8 cellular contexts compared by ENCODE assay signal in the genomic region with DNA sequence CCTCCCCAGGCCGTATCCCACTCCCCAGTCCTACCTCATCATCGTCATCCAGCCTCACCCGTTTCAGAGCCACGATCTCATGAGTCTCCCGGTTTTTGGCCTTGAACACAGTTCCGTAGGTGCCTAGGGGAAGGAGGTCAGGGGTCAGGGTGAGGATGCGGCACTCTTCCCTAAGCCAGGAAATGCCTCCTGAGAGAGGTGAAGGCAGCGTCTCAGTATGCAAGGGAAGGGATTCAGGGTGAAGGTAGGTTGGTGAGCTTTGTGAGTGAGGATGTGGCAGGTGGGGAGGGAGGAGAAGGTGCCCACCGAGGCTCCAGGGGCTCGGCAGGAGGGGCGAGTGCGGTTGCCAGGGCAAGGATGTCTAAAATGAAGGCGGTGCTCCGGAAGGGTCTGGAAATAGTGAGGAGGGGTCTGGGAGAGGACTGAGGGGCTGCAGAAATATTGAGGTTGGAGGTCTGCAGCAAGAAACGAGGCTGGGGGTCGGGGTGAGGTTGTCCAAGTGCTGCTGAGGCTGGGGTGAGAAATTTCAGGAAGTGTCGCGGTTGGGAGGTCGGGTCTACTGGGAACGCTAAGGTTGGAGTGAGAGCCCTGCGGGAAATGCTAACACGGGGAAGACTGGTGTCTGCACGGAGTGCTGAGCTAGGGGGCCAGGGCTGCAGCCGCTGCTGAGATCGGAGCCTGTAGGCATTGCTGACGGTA. TPM values are rescaled to one million over a fixed set of nuclear protein-coding genes. Genes with fewer than 3 reads are reported as not detected.
DNase-seq lines count a peak whose midpoint lies in the region; ATAC-seq and TF ChIP-seq lines count a peak whose summit lies in the region.

No MANE protein-coding gene starts in this region.

- no peaks in the 10 kb centered on the region for H4K20me1 ChIP-seq in SU-DHL-6 (ENCODE audit: low read depth, low read length)

- TF ChIP-seq POLR2A in heart left ventricle (IDR thresholded peaks at IDR 0.05) = no peak

- H2AFZ ChIP-seq in SU-DHL-6 (ENCODE audit: low read depth, low read length, severe bottlenecking) = peak overlapping the region; percentile 81

- H3K36me3 ChIP-seq in SU-DHL-6 (ENCODE audit: low read length) (no peaks in the 10 kb centered on the region), heart left ventricle (peaks cover 0 to 6% (median 0%) of the 10 kb centered on the region in 9 donors), skeletal muscle tissue (ENCODE audit: control insufficient read depth in 3 of 3, insufficient read depth in 3 of 3, low read length in 3 of 3) (peaks cover 0 to 6% (median 4%) of the 10 kb centered on the region in 3 donors)

- no peaks in the 10 kb centered on the region for H3K27me3 Mint-ChIP-seq in stimulated activated naive CD8-positive, alpha-beta T cell treated with anti-CD3 and anti-CD28 coated beads, Interleukin-15, Interleukin-2, amounts not matched to agents 100 ng/mL and 50 ng/mL, for 24 hours

- ATAC-seq in stimulated activated naive CD8-positive, alpha-beta T cell treated with anti-CD3 and anti-CD28 coated beads, Interleukin-15, Interleukin-2, amounts not matched to agents 100 U/mL and 50 U/mL, for 24 hours = no peak
- peak; percentile 17 for ATAC-seq in HG03060 (IDR thresholded peaks at IDR 0.05; ENCODE audit: low read depth, unreplicated experiment)
- ATAC-seq in heart left ventricle = peak in 2 of 4 donors; percentile 0

- H3K36me3 Mint-ChIP-seq in stimulated activated naive CD8-positive, alpha-beta T cell treated with anti-CD3 and anti-CD28 coated beads, Interleukin-15, Interleukin-2, amounts not matched to agents 100 ng/mL and 50 ng/mL, for 24 hours (ENCODE audit: low read depth) = no peaks in the 10 kb centered on the region

- 8 to 12% (median 9%) methylated on average over 26 of the region's 26 CpGs for WGBS in heart left ventricle, 4 donors

- H3K4me2 ChIP-seq in SU-DHL-6 (ENCODE audit: low read depth, low read length, poor library complexity, severe bottlenecking) = peak overlapping the region; percentile 79

- H3K4me1 ChIP-seq in heart left ventricle (peaks cover 7 to 55% (median 39%) of the 10 kb centered on the region in 12 donors), skeletal muscle tissue (ENCODE audit: control insufficient read depth in 3 of 3, insufficient read depth in 3 of 3, low read length in 3 of 3) (peaks cover 38 to 45% (median 44%) of the 10 kb centered on the region in 3 donors)

- H3K4me3 ChIP-seq in SU-DHL-6 (ENCODE audit: insufficient read depth, low read length, poor library complexity, severe bottlenecking) (peak overlapping the region; percentile 69), heart left ventricle (peak overlapping the region; percentile 43 to 100 (median 88)), skeletal muscle tissue (ENCODE audit: low read length in 3 of 3) (peak overlapping the region; percentile 90 to 95 (median 94))

- intact Hi-C loops in heart left ventricle (cut with DNase I) = loop anchor here in 1 of 10 donors (2.0 to 10.0 kb wide), 3 partner anchors 22 to 1345 kb away; partner anchors contain the start of gene ABCF2

- H3K9me2 ChIP-seq in SU-DHL-6 (replicated peaks; ENCODE audit: insufficient read depth, low read length) = no peaks in the 10 kb centered on the region

- peak overlapping the region; percentile 16 for H3K27ac Mint-ChIP-seq in stimulated activated naive CD8-positive, alpha-beta T cell treated with anti-CD3 and anti-CD28 coated beads, Interleukin-15, Interleukin-2, amounts not matched to agents 100 ng/mL and 50 ng/mL, for 24 hours

- H3K27me3 ChIP-seq in SU-DHL-6 (ENCODE audit: low read length) (no peaks in the 10 kb centered on the region), heart left ventricle (no peaks in the 10 kb centered on the region), skeletal muscle tissue (ENCODE audit: control insufficient read depth in 3 of 3, insufficient read depth in 3 of 3, low read length in 3 of 3) (no peaks in the 10 kb centered on the region)

- peak overlapping the region; percentile 93 for H3K4me3 Mint-ChIP-seq in stimulated activated naive CD8-positive, alpha-beta T cell treated with anti-CD3 and anti-CD28 coated beads, Interleukin-15, Interleukin-2, amounts not matched to agents 100 ng/mL and 50 ng/mL, for 24 hours

- peak overlapping the region; percentile 77 for H3K9ac ChIP-seq in SU-DHL-6 (ENCODE audit: low read length)
- peak overlapping the region; percentile 73 to 90 (median 80) for H3K9ac ChIP-seq in skeletal muscle tissue (ENCODE audit: low read depth in 1 of 3, low read length in 3 of 3)

- DNase-seq in stimulated activated naive CD8-positive, alpha-beta T cell treated with anti-CD3 and anti-CD28 coated beads, Interleukin-15, Interleukin-2, amounts not matched to agents 100 U/mL and 50 U/mL, for 24 hours = no peak
- DNase-seq in heart left ventricle (peak in 1 of 5 donors; percentile 50), DMS79 treated with DMSO at 0.1 percent for 48 hours (lab: John Stamatoyannopoulos, UW) (no peak), cortex of kidney (lab: John Stamatoyannopoulos, UW) (no peak)

- peaks cover 8% of the 10 kb centered on the region for H3F3A ChIP-seq in SU-DHL-6 (ENCODE audit: insufficient read depth)

- H3K9me3 Mint-ChIP-seq in stimulated activated naive CD8-positive, alpha-beta T cell treated with anti-CD3 and anti-CD28 coated beads, Interleukin-15, Interleukin-2, amounts not matched to agents 100 ng/mL and 50 ng/mL, for 24 hours = no peaks in the 10 kb centered on the region

- TF ChIP-seq CTCF in SU-DHL-6 (IDR thresholded peaks at IDR 0.05; ENCODE audit: insufficient read depth, low read length, poor library complexity, severe bottlenecking) = no peak
- no peak for TF ChIP-seq CTCF in heart left ventricle (IDR thresholded peaks at IDR 0.05)

- H3K79me2 ChIP-seq in SU-DHL-6 (ENCODE audit: insufficient read depth, low read length) = peaks cover 22% of the 10 kb centered on the region

- peaks cover 34% of the 10 kb centered on the region for H3K4me1 Mint-ChIP-seq in stimulated activated naive CD8-positive, alpha-beta T cell treated with anti-CD3 and anti-CD28 coated beads, Interleukin-15, Interleukin-2, amounts not matched to agents 100 ng/mL and 50 ng/mL, for 24 hours (ENCODE audit: low read depth)

- H3K9me3 ChIP-seq in SU-DHL-6 (ENCODE audit: insufficient read depth, low read length) = no peaks in the 10 kb centered on the region
- no peaks in the 10 kb centered on the region for H3K9me3 ChIP-seq in heart left ventricle
- H3K9me3 ChIP-seq in skeletal muscle tissue (ENCODE audit: control insufficient read depth in 3 of 3, low read length in 3 of 3) = no peaks in the 10 kb centered on the region

- H3K27ac ChIP-seq in SU-DHL-6 (ENCODE audit: low read depth, low read length) = no peak overlapping the region
- H3K27ac ChIP-seq in heart left ventricle = peak overlapping the region in 10 of 12 donors; percentile 9 to 99 (median 98)
- peak overlapping the region; percentile 98 for H3K27ac ChIP-seq in skeletal muscle tissue (ENCODE audit: low read depth, low read length)

RNA-seq across cellular contexts. Expression of gene CDK5, which starts 0.5 kb away (rescaled TPM):
- total RNA-seq in heart left ventricle = 10 to 100 TPM in 1 of 9 donors, 1 to 10 TPM in 8; 5.6 to 13.7 (median 8.5) TPM
- polyA plus RNA-seq in heart left ventricle = 1 to 10 TPM; 6.2 to 7.6 TPM
- 5.7 TPM for total RNA-seq in skeletal muscle tissue

RNA-seq across cellular contexts. Expression of gene SLC4A2, which starts 2.2 kb away (rescaled TPM):
- total RNA-seq in heart left ventricle (10 to 100 TPM; 44.1 to 84.3 (median 54.8) TPM), skeletal muscle tissue (31.3 TPM)
- 100 to 1,000 TPM in 1 of 2 donors, 10 to 100 TPM in 1; 68.3 to 113 TPM for polyA plus RNA-seq in heart left ventricle

RNA-seq across cellular contexts. Expression of gene ASIC3, which starts 8.9 kb away (rescaled TPM):
- total RNA-seq in heart left ventricle (1 to 10 TPM; 2.7 to 8.2 (median 4.8) TPM), skeletal muscle tissue (not detected)
- 10 to 100 TPM in 1 of 2 donors, 1 to 10 TPM in 1; 2.8 to 12.9 TPM for polyA plus RNA-seq in heart left ventricle

RNA-seq across cellular contexts. Expression of gene FASTK, which starts 23.4 kb away (rescaled TPM):
- total RNA-seq in heart left ventricle (100 to 1,000 TPM in 2 of 9 donors, 10 to 100 TPM in 7; 59.9 to 124 (median 77.7) TPM), skeletal muscle tissue (55.3 TPM)
- 100 to 1,000 TPM in 1 of 2 donors, 10 to 100 TPM in 1; 75.7 to 168 TPM for polyA plus RNA-seq in heart left ventricle

RNA-seq across cellular contexts. Expression of gene TMUB1, which starts 26.1 kb away (rescaled TPM):
- total RNA-seq in heart left ventricle (10 to 100 TPM; 21.8 to 62.8 (median 26.7) TPM), skeletal muscle tissue (12.5 TPM)
- polyA plus RNA-seq in heart left ventricle = 10 to 100 TPM; 66.1 to 82.6 TPM
